In genomic region chr12:22543246-22544037, GRCh38 we compare ENCODE assay signal across 8 cellular contexts. TPM values are rescaled to one million over a fixed set of nuclear protein-coding genes. Genes with fewer than 3 reads are reported as not detected.
A peak's percentile ranks its signal among the peaks of the same experiment; 100 is the strongest.
DNase-seq lines count a peak whose midpoint lies in the region; ATAC-seq and TF ChIP-seq lines count a peak whose summit lies in the region.

No MANE protein-coding gene starts in this region.

- peak overlapping the region; percentile 90 for H3K27ac ChIP-seq in CD4-positive, CD25-positive, alpha-beta regulatory T cell (ENCODE audit: insufficient read depth, low read length, poor library complexity, severe bottlenecking)
- H3K27ac ChIP-seq in PC-9 = peak overlapping the region; percentile 71
- H3K27ac ChIP-seq in ovary = peak overlapping the region; percentile 70 to 96
- peak overlapping the region; percentile 97 for H3K27ac ChIP-seq in upper lobe of right lung

- H4K20me1 ChIP-seq in PC-9 (ENCODE audit: insufficient read depth) = no peaks in the 10 kb centered on the region

- peak overlapping the region; percentile 96 to 98 (median 98) for H3K27ac Mint-ChIP-seq in CD4-positive, CD25-positive, alpha-beta regulatory T cell
- peak overlapping the region; percentile 91 for H3K27ac Mint-ChIP-seq in activated naive CD4-positive, alpha-beta T cell treated with anti-CD3 and anti-CD28 coated beads for 36 hours

- peak overlapping the region; percentile 89 to 99 (median 96) for H3K4me3 Mint-ChIP-seq in CD4-positive, CD25-positive, alpha-beta regulatory T cell
- H3K4me3 Mint-ChIP-seq in activated naive CD4-positive, alpha-beta T cell treated with anti-CD3 and anti-CD28 coated beads for 36 hours = peak overlapping the region; percentile 91

- BruUV-seq in PC-9 (replicated peaks; lab: Mats Ljungman, UMichigan) = no TSS peak

- peaks cover 28% of the 10 kb centered on the region for H3K36me3 Mint-ChIP-seq in CD4-positive, CD25-positive, alpha-beta regulatory T cell
- H3K36me3 Mint-ChIP-seq in activated naive CD4-positive, alpha-beta T cell treated with anti-CD3 and anti-CD28 coated beads for 36 hours (ENCODE audit: low read depth) = peaks cover 18% of the 10 kb centered on the region

- POLR2A ChIA-PET in PC-9 (lab: Charles Lee; ENCODE audit: unreplicated experiment) = no interaction called here

- DNase-seq in CD4-positive, CD25-positive, alpha-beta regulatory T cell = peak; percentile 24 to 73 (median 53)
- DNase-seq in PC-9 (peak in 1 of 2 experiments; percentile 53), Right ventricle myocardium inferior (ENCODE audit: missing footprints) (peak; percentile 83), ovary (peak in 2 of 5 donors; percentile 11 to 39), upper lobe of right lung (peak; percentile 85)
- DNase-seq in activated naive CD4-positive, alpha-beta T cell treated with anti-CD3 and anti-CD28 coated beads for 36 hours = peak; percentile 74

- H3K79me2 ChIP-seq in PC-9 (ENCODE audit: low read depth) = 0 out of 2 replicates have a peak, but pooled peaks cover 9% of the 10 kb centered on the region

- peaks cover 0 to 4% (median 0%) of the 10 kb centered on the region in 7 donors for H3K9me3 Mint-ChIP-seq in CD4-positive, CD25-positive, alpha-beta regulatory T cell
- no peaks in the 10 kb centered on the region for H3K9me3 Mint-ChIP-seq in activated naive CD4-positive, alpha-beta T cell treated with anti-CD3 and anti-CD28 coated beads for 36 hours

- peak overlapping the region; percentile 75 for H3K4me2 ChIP-seq in PC-9

- intact Hi-C loops in PC-9 (cut with micrococcal nuclease; ENCODE audit: unreplicated experiment) (loop anchor here (1.0 to 5.0 kb wide), 2 partner anchors 82 to 496 kb away; partner anchors contain the start of genes CMAS and ETNK1), Right ventricle myocardium inferior (cut with DNase I) (loop anchor here (1.0 kb wide), 1 partner anchor 82 kb away; the partner anchor contains the start of gene ETNK1), ovary (cut with DNase I) (loop anchor here in 3 of 4 donors (5.0 to 10.0 kb wide), 3 partner anchors 81 to 91 kb away; partner anchors contain the start of gene ETNK1 (in 2 of the 3)), upper lobe of right lung (cut with DNase I) (no loop called here)
- intact Hi-C loops in activated naive CD4-positive, alpha-beta T cell treated with anti-CD3 and anti-CD28 coated beads for 36 hours (cut with micrococcal nuclease) = loop anchor here (1.0 to 5.0 kb wide), 9 partner anchors 8 to 886 kb away; partner anchors contain the start of genes CMAS, ETNK1 and LDHB

- H3K27me3 ChIP-seq in CD4-positive, CD25-positive, alpha-beta regulatory T cell (ENCODE audit: control insufficient read depth, insufficient read depth, low read length) = no peaks in the 10 kb centered on the region
- no peaks in the 10 kb centered on the region for H3K27me3 ChIP-seq in PC-9 (ENCODE audit: insufficient read depth, low read depth)
- no peaks in the 10 kb centered on the region for H3K27me3 ChIP-seq in ovary
- H3K27me3 ChIP-seq in upper lobe of right lung = no peaks in the 10 kb centered on the region

- TF ChIP-seq CTCF in PC-9 (conservative IDR thresholded peaks at IDR 0.05) = no peak
- no peak for TF ChIP-seq CTCF in ovary (IDR thresholded peaks at IDR 0.05)
- no peak for TF ChIP-seq CTCF in upper lobe of right lung (IDR thresholded peaks at IDR 0.05)

- WGBS in ovary, 3 donors = 7 to 10% (median 8%) methylated on average over 20 to 28 of the region's 28 CpGs

- no peaks in the 10 kb centered on the region for H3K9me3 ChIP-seq in CD4-positive, CD25-positive, alpha-beta regulatory T cell (ENCODE audit: control insufficient read depth in 2 of 2, low read length in 2 of 2)
- no peaks in the 10 kb centered on the region for H3K9me3 ChIP-seq in PC-9 (ENCODE audit: insufficient read depth, low read depth)
- no peaks in the 10 kb centered on the region for H3K9me3 ChIP-seq in ovary
- H3K9me3 ChIP-seq in upper lobe of right lung = no peaks in the 10 kb centered on the region

- TF ChIP-seq POLR2A in ovary (IDR thresholded peaks at IDR 0.05) = no peak

- peaks cover 39% of the 10 kb centered on the region for H3K4me1 ChIP-seq in CD4-positive, CD25-positive, alpha-beta regulatory T cell (ENCODE audit: control insufficient read depth, insufficient read depth, low read length, poor library complexity, severe bottlenecking)
- H3K4me1 ChIP-seq in PC-9 (replicated peaks; ENCODE audit: insufficient read depth) = peaks cover 9% of the 10 kb centered on the region; the same call in 1 of the 2 replicates
- H3K4me1 ChIP-seq in ovary (ENCODE audit: insufficient read depth) = peaks cover 5% of the 10 kb centered on the region
- H3K4me1 ChIP-seq in upper lobe of right lung = peaks cover 36% of the 10 kb centered on the region

- no peaks in the 10 kb centered on the region for H3K9me2 ChIP-seq in PC-9 (ENCODE audit: insufficient read depth)

- H3K36me3 ChIP-seq in CD4-positive, CD25-positive, alpha-beta regulatory T cell (ENCODE audit: control insufficient read depth, insufficient read depth, low read length) = peaks cover 12% of the 10 kb centered on the region
- H3K36me3 ChIP-seq in PC-9 (ENCODE audit: low read depth) (no peaks in the 10 kb centered on the region), ovary (no peaks in the 10 kb centered on the region), upper lobe of right lung (no peaks in the 10 kb centered on the region)

- H3K4me1 Mint-ChIP-seq in CD4-positive, CD25-positive, alpha-beta regulatory T cell = peaks cover 38 to 54% (median 48%) of the 10 kb centered on the region in 4 donors
- H3K4me1 Mint-ChIP-seq in activated naive CD4-positive, alpha-beta T cell treated with anti-CD3 and anti-CD28 coated beads for 36 hours (ENCODE audit: low read depth) = peaks cover 48% of the 10 kb centered on the region

- no peak for TF ChIP-seq EP300 in ovary (IDR thresholded peaks at IDR 0.05)

- ATAC-seq in CD4-positive, CD25-positive, alpha-beta regulatory T cell (ENCODE audit: low read depth in 2 of 2) = peak; percentile 22 to 24
- peak; percentile 48 for ATAC-seq in GM19452 (IDR thresholded peaks at IDR 0.05; ENCODE audit: unreplicated experiment)
- ATAC-seq in HG03520 (IDR thresholded peaks at IDR 0.05; ENCODE audit: unreplicated experiment) = peak; percentile 52
- ATAC-seq in Right ventricle myocardium inferior = peak; percentile 59
- ATAC-seq in upper lobe of right lung = peak; percentile 73

- peaks cover 19% of the 10 kb centered on the region for H3K27me3 Mint-ChIP-seq in CD4-positive, CD25-positive, alpha-beta regulatory T cell
- H3K27me3 Mint-ChIP-seq in activated naive CD4-positive, alpha-beta T cell treated with anti-CD3 and anti-CD28 coated beads for 36 hours (ENCODE audit: low read depth) = no peaks in the 10 kb centered on the region

- CTCF ChIA-PET in PC-9 (lab: Charles Lee) = interaction anchor here (0.6 to 0.7 kb wide), 4 partner anchors 208 to 1898 kb away, joined by 3 to 11 read pairs (median 10); no protein-coding TSS in a partner anchor
- CTCF ChIA-PET in activated naive CD4-positive, alpha-beta T cell treated with anti-CD3 and anti-CD28 coated beads for 36 hours (lab: Charles Lee) = interaction anchor here (1.2 to 1.8 kb wide), 2 partner anchors 14 to 93 kb away, joined by 3 to 4 read pairs; no protein-coding TSS in a partner anchor

- H3K4me3 ChIP-seq in CD4-positive, CD25-positive, alpha-beta regulatory T cell (ENCODE audit: low read depth, low read length) = peak overlapping the region; percentile 83
- peak overlapping the region; percentile 82 for H3K4me3 ChIP-seq in PC-9
- peak overlapping the region; percentile 95 for H3K4me3 ChIP-seq in ovary
- peak overlapping the region; percentile 75 for H3K4me3 ChIP-seq in upper lobe of right lung

- 0 out of 2 replicates have a peak, but pooled peaks cover 5% of the 10 kb centered on the region for H3F3A ChIP-seq in PC-9 (ENCODE audit: insufficient read depth, low read depth)

- peak overlapping the region; percentile 91 for H2AFZ ChIP-seq in PC-9

RNA-seq across cellular contexts. Expression of gene C2CD5, which starts 0.9 kb away (rescaled TPM):
- 40.0 TPM for total RNA-seq in CD4-positive, CD25-positive, alpha-beta regulatory T cell
- polyA plus RNA-seq in CD4-positive, CD25-positive, alpha-beta regulatory T cell = 10 to 100 TPM; 12.8 to 23.3 (median 18.7) TPM
- total RNA-seq in PC-9 (2021) (27.5 and 28.6 TPM in 2 replicates), Right ventricle myocardium inferior (22.0 TPM), ovary (10 to 100 TPM; 28.3 to 41.3 (median 38.9) TPM), upper lobe of right lung (38.0 TPM)
- total RNA-seq in activated naive CD4-positive, alpha-beta T cell treated with anti-CD3 and anti-CD28 coated beads for 36 hours = 10 to 100 TPM; 34.5 to 39.9 TPM
- 10 to 100 TPM; 19.6 to 30.6 TPM for polyA plus RNA-seq in ovary

Comparison
In these comparisons a context has a peak if more than half of its experiments do, and no peak if none do; other contexts are left out.
1. ATAC-seq: peak in every context shown above with its lines; median percentile 73 in upper lobe of right lung; 59 in Right ventricle myocardium inferior; 52 in HG03520; 48 in GM19452; 23 in CD4-positive, CD25-positive, alpha-beta regulatory T cell.